6 cellular contexts compared by ENCODE assay signal in genomic region chr6:52714761-52715160, GRCh38. TPM values are rescaled to one million over a fixed set of nuclear protein-coding genes. Genes with fewer than 3 reads are reported as not detected.
"Had no signal": no experiment of that assay in that cellular context is flagged by ENCODE, and none has a peak within 500 bp of the region (broad histone marks: within the 10 kb centered on the region; RNA-seq: fewer than 3 reads in every experiment).

No MANE protein-coding gene starts in this region.

RNA-seq across cellular contexts. Expression of gene GSTA2, which starts 48.5 kb away (rescaled TPM):
- total RNA-seq: GM23338, H1, H7, H9, HFFc6 had no signal
- polyA plus RNA-seq: GM23248, GM23338 had no signal
